Comparison of ENCODE assay signal across 1 cellular context in the genomic region with DNA sequence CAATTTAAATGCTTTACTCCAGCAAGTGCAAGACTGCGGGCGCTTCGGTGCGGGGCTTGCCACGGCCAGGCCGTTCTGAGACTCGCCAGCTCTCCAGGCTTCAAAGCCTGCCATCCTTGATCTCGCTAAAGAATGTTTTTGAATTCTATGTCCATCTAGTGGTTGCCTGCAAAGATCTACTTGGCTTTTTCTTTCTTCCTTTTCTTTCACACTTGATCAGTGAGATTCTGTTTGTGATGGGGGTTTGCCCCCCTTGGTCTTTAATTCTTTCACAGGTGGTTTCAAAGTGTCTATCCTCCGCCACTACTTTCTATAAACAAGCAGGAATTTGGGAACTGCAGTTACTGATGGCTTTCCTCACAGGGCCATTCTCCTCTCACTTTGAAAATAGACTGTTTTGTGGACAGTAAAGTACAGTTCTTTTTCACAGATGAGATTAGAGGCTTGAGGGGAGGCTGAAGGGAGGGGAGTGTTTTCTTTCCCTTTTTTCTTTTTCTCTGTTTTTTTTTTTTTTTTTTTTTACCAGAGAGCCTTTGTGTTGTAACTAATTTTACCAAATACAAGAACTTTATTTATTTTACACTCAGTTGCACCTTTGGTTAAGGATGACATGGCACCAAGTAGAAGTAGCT.
TF ChIP-seq lines count a peak whose summit lies in the region.

No MANE protein-coding gene starts in this region.

TF ChIP-seq in WTC11, 78 proteins besides CTCF, POLR2A, EP300 and RAD21 (continued from another document):
- TF ChIP-seq, protein P1, sequence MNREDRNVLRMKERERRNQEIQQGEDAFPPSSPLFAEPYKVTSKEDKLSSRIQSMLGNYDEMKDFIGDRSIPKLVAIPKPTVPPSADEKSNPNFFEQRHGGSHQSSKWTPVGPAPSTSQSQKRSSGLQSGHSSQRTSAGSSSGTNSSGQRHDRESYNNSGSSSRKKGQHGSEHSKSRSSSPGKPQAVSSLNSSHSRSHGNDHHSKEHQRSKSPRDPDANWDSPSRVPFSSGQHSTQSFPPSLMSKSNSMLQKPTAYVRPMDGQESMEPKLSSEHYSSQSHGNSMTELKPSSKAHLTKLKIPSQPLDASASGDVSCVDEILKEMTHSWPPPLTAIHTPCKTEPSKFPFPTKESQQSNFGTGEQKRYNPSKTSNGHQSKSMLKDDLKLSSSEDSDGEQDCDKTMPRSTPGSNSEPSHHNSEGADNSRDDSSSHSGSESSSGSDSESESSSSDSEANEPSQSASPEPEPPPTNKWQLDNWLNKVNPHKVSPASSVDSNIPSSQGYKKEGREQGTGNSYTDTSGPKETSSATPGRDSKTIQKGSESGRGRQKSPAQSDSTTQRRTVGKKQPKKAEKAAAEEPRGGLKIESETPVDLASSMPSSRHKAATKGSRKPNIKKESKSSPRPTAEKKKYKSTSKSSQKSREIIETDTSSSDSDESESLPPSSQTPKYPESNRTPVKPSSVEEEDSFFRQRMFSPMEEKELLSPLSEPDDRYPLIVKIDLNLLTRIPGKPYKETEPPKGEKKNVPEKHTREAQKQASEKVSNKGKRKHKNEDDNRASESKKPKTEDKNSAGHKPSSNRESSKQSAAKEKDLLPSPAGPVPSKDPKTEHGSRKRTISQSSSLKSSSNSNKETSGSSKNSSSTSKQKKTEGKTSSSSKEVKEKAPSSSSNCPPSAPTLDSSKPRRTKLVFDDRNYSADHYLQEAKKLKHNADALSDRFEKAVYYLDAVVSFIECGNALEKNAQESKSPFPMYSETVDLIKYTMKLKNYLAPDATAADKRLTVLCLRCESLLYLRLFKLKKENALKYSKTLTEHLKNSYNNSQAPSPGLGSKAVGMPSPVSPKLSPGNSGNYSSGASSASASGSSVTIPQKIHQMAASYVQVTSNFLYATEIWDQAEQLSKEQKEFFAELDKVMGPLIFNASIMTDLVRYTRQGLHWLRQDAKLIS (CRISPR knock-in tag; IDR thresholded peaks at IDR 0.05; ENCODE audit: borderline replicate concordance) = no peak
- TF ChIP-seq SP1 (CRISPR knock-in tag; conservative IDR thresholded peaks at IDR 0.05) = no peak
- no peak for TF ChIP-seq ZNF671 (CRISPR knock-in tag; IDR thresholded peaks at IDR 0.05)
- no peak for TF ChIP-seq JAZF1 (CRISPR knock-in tag; IDR thresholded peaks at IDR 0.05)
- TF ChIP-seq JUN (CRISPR knock-in tag; IDR thresholded peaks at IDR 0.05) = no peak
- no peak for TF ChIP-seq NFE2L1 (CRISPR knock-in tag; IDR thresholded peaks at IDR 0.05)
- TF ChIP-seq RORB (CRISPR knock-in tag; IDR thresholded peaks at IDR 0.05) = no peak
